Comparison of ENCODE assay signal across 9 cellular contexts in the genomic region with DNA sequence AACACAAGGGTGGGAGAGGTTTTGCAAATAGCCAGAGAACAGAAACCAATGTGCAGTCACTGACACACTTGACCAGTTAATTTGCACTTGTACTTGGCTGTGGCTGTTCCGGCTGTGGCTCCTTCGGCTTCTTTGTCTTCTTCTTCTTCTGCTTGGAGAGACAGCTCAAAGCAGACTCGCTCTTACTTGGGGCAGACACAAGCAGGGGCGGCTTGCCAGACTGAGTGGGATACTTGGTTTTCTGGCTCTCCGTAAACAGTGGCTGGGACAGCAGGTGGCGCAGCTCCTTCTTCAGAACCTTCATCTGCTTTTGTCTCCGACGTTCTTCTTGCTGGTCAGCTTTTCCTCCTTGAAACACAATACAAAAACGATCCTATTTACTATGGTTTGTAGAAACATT. TPM values are rescaled to one million over a fixed set of nuclear protein-coding genes. Genes with fewer than 3 reads are reported as not detected.
A peak's percentile ranks its signal among the peaks of the same experiment; 100 is the strongest.
DNase-seq lines count a peak whose midpoint lies in the region; ATAC-seq, FAIRE-seq and TF ChIP-seq lines count a peak whose summit lies in the region.
"Had no signal": no experiment of that assay in that cellular context is flagged by ENCODE, and none has a peak within 500 bp of the region (broad histone marks: within the 10 kb centered on the region; RNA-seq: fewer than 3 reads in every experiment).

No MANE protein-coding gene starts in this region.

- H3K36me3 ChIP-seq in A673 (ENCODE audit: insufficient read depth, low read length, poor library complexity, severe bottlenecking) (peaks cover 57% of the 10 kb centered on the region), mammary epithelial cell (ENCODE audit: insufficient read depth, low read length) (peaks cover 53% of the 10 kb centered on the region), HepG2 (replicated peaks in 1 of 2; ENCODE audit: control insufficient read depth in 1 of 2, insufficient read depth in 2 of 2, low read length in 2 of 2) (peaks cover 34 to 89% of the 10 kb centered on the region in 2 experiments)

- no peak overlapping the region for H3K27ac ChIP-seq in A673 (ENCODE audit: low read depth, low read length, poor library complexity, severe bottlenecking)
- no peak overlapping the region for H3K27ac ChIP-seq in mammary epithelial cell (ENCODE audit: insufficient read depth, low read depth, low read length)
- H3K27ac ChIP-seq in HepG2 (ENCODE audit: extremely low read length, insufficient read depth, low read length): no peak overlapping the region

- H3K27me3 ChIP-seq in A673 (replicated peaks; ENCODE audit: insufficient read depth, low read depth, low read length, poor library complexity) (no peaks in the 10 kb centered on the region), mammary epithelial cell (ENCODE audit: insufficient read depth, low read length) (no peaks in the 10 kb centered on the region), HepG2 (ENCODE audit: control insufficient read depth in 1 of 2, insufficient read depth in 2 of 2, low read length in 2 of 2) (no peaks in the 10 kb centered on the region)

- CTCF ChIA-PET in A673 (lab: Charles Lee) (interaction anchor here (0.7 to 1.1 kb wide), 2 partner anchors 60 to 85 kb away, joined by 6 to 9 read pairs; no protein-coding TSS in a partner anchor), mammary epithelial cell (lab: Charles Lee; ENCODE audit: low non-redundant PET) (no interaction called here), HepG2 (lab: Yijun Ruan, JAX; ENCODE audit: low intra/inter-chr PET ratio, low total read pairs) (interaction anchor here (1.4 to 1.9 kb wide), 2 partner anchors 81 to 86 kb away, joined by 3 to 12 read pairs; no protein-coding TSS in a partner anchor)

- H3K9ac ChIP-seq in mammary epithelial cell (ENCODE audit: insufficient read depth, low read length) (no peak overlapping the region), HepG2 (ENCODE audit: insufficient read depth, low read depth, low read length) (no peak overlapping the region)

- no peak for TF ChIP-seq POLR2A in HepG2 (IDR thresholded peaks at IDR 0.05; ENCODE audit: insufficient read depth in 1 of 2, low read depth in 2 of 2, low read length in 2 of 2)

- no peak overlapping the region for H3K4me3 Mint-ChIP-seq in HFFc6

- no peaks in the 10 kb centered on the region for H4K20me1 ChIP-seq in mammary epithelial cell (ENCODE audit: insufficient read depth, low read length)
- H4K20me1 ChIP-seq in HepG2 (ENCODE audit: insufficient read depth, low read length): no peaks in the 10 kb centered on the region

- peak; percentile 70 for TF ChIP-seq CTCF in A673 (conservative IDR thresholded peaks at IDR 0.05; ENCODE audit: low read depth, low read length)
- peak; percentile 56 for TF ChIP-seq CTCF in HFFc6 (IDR thresholded peaks at IDR 0.05)
- TF ChIP-seq CTCF in mammary epithelial cell (conservative IDR thresholded peaks at IDR 0.05 in 1 of 2, IDR thresholded peaks at IDR 0.05 in 1 of 2; ENCODE audit: extremely low read depth in 1 of 2, insufficient read depth in 1 of 2, low read depth in 1 of 2, low read length in 2 of 2): peak in 1 of 2 donors; percentile 33
- peak; percentile 60 for TF ChIP-seq CTCF in HepG2 (CRISPR knock-in tag; IDR thresholded peaks at IDR 0.05)

- H3K79me2 ChIP-seq in mammary epithelial cell (ENCODE audit: insufficient read depth, low read length): no peaks in the 10 kb centered on the region
- H3K79me2 ChIP-seq in HepG2 (ENCODE audit: insufficient read depth, low read length): no peaks in the 10 kb centered on the region

- DNase-seq in A673 (ENCODE audit: low spot score) (peak; percentile 43), HFFc6 (no peak), mammary epithelial cell (peak; percentile 24), HepG2 (ENCODE audit: low spot score) (no peak), NCI-H1092 treated with DMSO at 0.1 percent for 48 hours (lab: John Stamatoyannopoulos, UW) (no peak), OCI-M2 (lab: John Stamatoyannopoulos, UW; ENCODE audit: unreplicated experiment) (no peak), NCI-H345 (lab: John Stamatoyannopoulos, UW) (no peak)

- dilution Hi-C loops in mammary epithelial cell (cut with HindIII; ENCODE audit: low sequenced_read_pairs): no loop called here

- no peaks in the 10 kb centered on the region for H3K9me3 ChIP-seq in A673 (ENCODE audit: low read depth, low read length, poor library complexity, severe bottlenecking)
- no peaks in the 10 kb centered on the region for H3K9me3 ChIP-seq in mammary epithelial cell (replicated peaks; ENCODE audit: insufficient read depth, low read length)
- H3K9me3 ChIP-seq in HepG2 (ENCODE audit: low read length): no peaks in the 10 kb centered on the region

- no TSS peak for BruUV-seq in A673 (replicated peaks; lab: Mats Ljungman, UMichigan)
- BruUV-seq in mammary epithelial cell (replicated peaks; lab: Mats Ljungman, UMichigan): TSS peak; percentile 48
- BruUV-seq in HepG2 (replicated peaks; lab: Mats Ljungman, UMichigan): no TSS peak

- peaks cover 42% of the 10 kb centered on the region for H3K36me3 Mint-ChIP-seq in HFFc6 (ENCODE audit: low read depth)

- 66% methylated on average over 9 of the region's 9 CpGs for WGBS in mammary epithelial cell (ENCODE audit: low coverage, missing lambda C conversion rate)
- 80% methylated on average over 9 of the region's 9 CpGs for WGBS in HepG2 (ENCODE audit: low lambda C conversion rate)

- H3K4me3 ChIP-seq in A673 (ENCODE audit: low read depth, low read length, poor library complexity, severe bottlenecking) (no peak overlapping the region), mammary epithelial cell (replicated peaks in 1 of 3; ENCODE audit: insufficient read depth in 1 of 3, low read depth in 2 of 3, low read length in 3 of 3) (no peak overlapping the region), HepG2 (replicated peaks in 1 of 3; ENCODE audit: insufficient read depth in 1 of 3, low read depth in 2 of 3, low read length in 3 of 3) (no peak overlapping the region)
- H3K4me3 ChIP-seq: GM12878 had no signal

- H3K4me2 ChIP-seq in mammary epithelial cell (ENCODE audit: insufficient read depth, low read depth, low read length) (no peak overlapping the region), HepG2 (ENCODE audit: low read depth, low read length) (no peak overlapping the region)

- H3K4me1 Mint-ChIP-seq in HFFc6 (ENCODE audit: low read depth): no peaks in the 10 kb centered on the region

- H3K27ac Mint-ChIP-seq in HFFc6: peak overlapping the region; percentile 19; the same call in 1 of the 2 replicates

- no peaks in the 10 kb centered on the region for H3K9me3 Mint-ChIP-seq in HFFc6

- no peak for FAIRE-seq in HepG2 (lab: Jason Lieb, UNC)
- FAIRE-seq: GM12878 had no signal

- TF ChIP-seq EP300 in HepG2 (IDR thresholded peaks at IDR 0.05; ENCODE audit: low read depth in 2 of 2, low read length in 2 of 2) (no peak), HepG2 (CRISPR knock-in tag; IDR thresholded peaks at IDR 0.05; ENCODE audit: borderline replicate concordance) (no peak)

- TF ChIP-seq RAD21 in HepG2 (CRISPR knock-in tag; IDR thresholded peaks at IDR 0.05): no peak

- POLR2A ChIA-PET in A673 (lab: Charles Lee; ENCODE audit: low non-redundant PET) (interaction anchor here (0.6 kb wide), 1 partner anchor 25 kb away, joined by 3 read pairs; the partner anchor contains the start of gene OTUB2), HepG2 (lab: Yijun Ruan, JAX) (interaction anchor here (1.0 kb wide), 1 partner anchor 78 kb away, joined by 3 read pairs; no protein-coding TSS in a partner anchor)

- in situ Hi-C loops in mammary epithelial cell (cut with MboI; ENCODE audit: low sequenced_read_pairs in 2 of 2) (no loop called here), HepG2 (cut with HindIII; ENCODE audit: extremely low pct_ligation_motif_present, low pct_unique_long_range_greater_than_20kb) (loop anchor here (10.0 kb wide), 1 partner anchor 254 kb away; no protein-coding TSS in a partner anchor)

- H2AFZ ChIP-seq in mammary epithelial cell (ENCODE audit: low read depth, low read length) (no peak overlapping the region), HepG2 (ENCODE audit: low read length) (no peak overlapping the region)

- ATAC-seq in HepG2: peak; percentile 39; the same call in 2 of the 3 replicates
- ATAC-seq in GM21381 (IDR thresholded peaks at IDR 0.05; ENCODE audit: unreplicated experiment): no peak
- ATAC-seq: GM12878 had no signal

- H3K4me1 ChIP-seq in A673 (ENCODE audit: insufficient read depth, low read length, poor library complexity, severe bottlenecking) (peaks cover 30% of the 10 kb centered on the region), mammary epithelial cell (ENCODE audit: insufficient read depth, low read length) (no peaks in the 10 kb centered on the region), HepG2 (ENCODE audit: insufficient read depth, low read length) (peaks cover 11% of the 10 kb centered on the region)

- intact Hi-C loops in A673 (cut with micrococcal nuclease; ENCODE audit: unreplicated experiment) (no loop called here), mammary epithelial cell (cut with micrococcal nuclease) (loop anchor here (1.0 to 2.0 kb wide), 2 partner anchors 30 to 85 kb away; partner anchors contain the start of genes DDX24 and IFI27L1), HepG2 (cut with micrococcal nuclease; ENCODE audit: unreplicated experiment) (loop anchor here (1.0 kb wide), 1 partner anchor 85 kb away; no protein-coding TSS in a partner anchor)

- H3K27me3 Mint-ChIP-seq in HFFc6 (ENCODE audit: insufficient read depth): no peaks in the 10 kb centered on the region; the same call in 1 of the 2 replicates

RNA-seq across cellular contexts. Expression of gene OTUB2, which starts 25.0 kb away (rescaled TPM):
- 1.1 and 2.3 TPM in 2 replicates for total RNA-seq in A673 (2021)
- 1 to 10 TPM in 4 of 6 experiments, under 1 TPM in 2; 0.77 to 1.8 (median 1.2) TPM for total RNA-seq in HFFc6 (2021; fragmentation: NEBNext Ultra II Directional; extraction: Animal tissue kit (Norgen Biotek cat#: 25700))
- total RNA-seq in mammary epithelial cell: 1 to 10 TPM; 3.7 to 4.8 TPM
- 4.6 TPM for polyA plus RNA-seq in mammary epithelial cell
- 12.4 TPM for polyA minus RNA-seq in mammary epithelial cell
- total RNA-seq in HepG2 (2016; rRNA removed; fragmentation: Illumina TruSeq; extraction: Trizol): 2.2 and 2.4 TPM in 2 replicates
- total RNA-seq in HepG2 (2016; cell fraction: cytosol; rRNA removed; fragmentation: Illumina TruSeq; extraction: Trizol; ENCODE audit: low read depth): 0.30 and 0.44 TPM in 2 replicates
- total RNA-seq in HepG2 (2016; cell fraction: insoluble cytoplasmic fraction; rRNA removed; fragmentation: Illumina TruSeq; extraction: Trizol): 1.8 and 1.9 TPM in 2 replicates
- total RNA-seq in HepG2 (2016; cell fraction: membrane; rRNA removed; fragmentation: Illumina TruSeq; extraction: Trizol): 1.2 and 1.4 TPM in 2 replicates
- total RNA-seq in HepG2 (2016; cell fraction: nucleus; rRNA removed; fragmentation: Illumina TruSeq; extraction: Trizol): 2.6 and 3.1 TPM in 2 replicates
- polyA plus RNA-seq in HepG2 (2011; rRNA removed): 2.4 and 3.0 TPM in 2 replicates
- 2.3 and 2.6 TPM in 2 replicates for polyA plus RNA-seq in HepG2 (2011; cell fraction: cytosol; rRNA removed)
- 3.9 and 4.1 TPM in 2 replicates for polyA plus RNA-seq in HepG2 (2011; cell fraction: nucleus; rRNA removed)
- 1.4 and 1.9 TPM in 2 replicates for polyA plus RNA-seq in HepG2 (2012)
- 0.21 and 0.70 TPM in 2 replicates for polyA plus RNA-seq in HepG2 (2016; cell fraction: cytosol; fragmentation: Illumina TruSeq; extraction: Trizol; ENCODE audit: low read depth)
- 2.0 and 2.3 TPM in 2 replicates for polyA plus RNA-seq in HepG2 (2016; cell fraction: insoluble cytoplasmic fraction; fragmentation: Illumina TruSeq; extraction: Trizol; ENCODE audit: low read depth)
- 0.58 and 1.0 TPM in 2 replicates for polyA plus RNA-seq in HepG2 (2016; cell fraction: membrane; fragmentation: Illumina TruSeq; extraction: Trizol; ENCODE audit: low read depth)
- polyA plus RNA-seq in HepG2 (2016; cell fraction: nucleus; fragmentation: Illumina TruSeq; extraction: Trizol; ENCODE audit: insufficient read depth, low read depth): 2.1 and 2.3 TPM in 2 replicates
- polyA minus RNA-seq in HepG2 (2011; rRNA and poly(A)+ RNA removed; ENCODE audit: low replicate concordance): 0.49 and 8.2 TPM in 2 replicates
- polyA minus RNA-seq in HepG2 (2011; cell fraction: cytosol; rRNA and poly(A)+ RNA removed): 3.3 and 4.7 TPM in 2 replicates
- 10.0 and 11.3 TPM in 2 replicates for polyA minus RNA-seq in HepG2 (2011; cell fraction: nucleus; rRNA and poly(A)+ RNA removed)

RNA-seq across cellular contexts. Expression of gene DDX24, which starts 29.9 kb away (rescaled TPM):
- total RNA-seq in A673 (2021): 195 and 203 TPM in 2 replicates
- 100 to 1,000 TPM; 167 to 191 (median 187) TPM for total RNA-seq in HFFc6 (2021; fragmentation: NEBNext Ultra II Directional; extraction: Animal tissue kit (Norgen Biotek cat#: 25700))
- 100 to 1,000 TPM in 1 of 2 donors, 10 to 100 TPM in 1; 94.7 to 156 TPM for total RNA-seq in mammary epithelial cell
- polyA plus RNA-seq in mammary epithelial cell: 163 TPM
- polyA minus RNA-seq in mammary epithelial cell: 119 TPM
- 149 and 215 TPM in 2 replicates for total RNA-seq in HepG2 (2016; rRNA removed; fragmentation: Illumina TruSeq; extraction: Trizol)
- 8.8 and 12.3 TPM in 2 replicates for total RNA-seq in HepG2 (2016; cell fraction: cytosol; rRNA removed; fragmentation: Illumina TruSeq; extraction: Trizol; ENCODE audit: low read depth)
- 152 and 207 TPM in 2 replicates for total RNA-seq in HepG2 (2016; cell fraction: insoluble cytoplasmic fraction; rRNA removed; fragmentation: Illumina TruSeq; extraction: Trizol)
- 25.6 and 27.8 TPM in 2 replicates for total RNA-seq in HepG2 (2016; cell fraction: membrane; rRNA removed; fragmentation: Illumina TruSeq; extraction: Trizol)
- 84.5 and 106 TPM in 2 replicates for total RNA-seq in HepG2 (2016; cell fraction: nucleus; rRNA removed; fragmentation: Illumina TruSeq; extraction: Trizol)
- polyA plus RNA-seq in HepG2 (2011; rRNA removed): 62.3 and 67.3 TPM in 2 replicates
- polyA plus RNA-seq in HepG2 (2011; cell fraction: cytosol; rRNA removed): 38.2 and 50.1 TPM in 2 replicates
- polyA plus RNA-seq in HepG2 (2011; cell fraction: nucleus; rRNA removed): 56.2 and 66.5 TPM in 2 replicates
- 86.8 and 88.0 TPM in 2 replicates for polyA plus RNA-seq in HepG2 (2012)
- 5.2 and 6.0 TPM in 2 replicates for polyA plus RNA-seq in HepG2 (2016; cell fraction: cytosol; fragmentation: Illumina TruSeq; extraction: Trizol; ENCODE audit: low read depth)
- polyA plus RNA-seq in HepG2 (2016; cell fraction: insoluble cytoplasmic fraction; fragmentation: Illumina TruSeq; extraction: Trizol; ENCODE audit: low read depth): 160 and 163 TPM in 2 replicates
- polyA plus RNA-seq in HepG2 (2016; cell fraction: membrane; fragmentation: Illumina TruSeq; extraction: Trizol; ENCODE audit: low read depth): 12.6 and 13.0 TPM in 2 replicates
- 104 and 108 TPM in 2 replicates for polyA plus RNA-seq in HepG2 (2016; cell fraction: nucleus; fragmentation: Illumina TruSeq; extraction: Trizol; ENCODE audit: insufficient read depth, low read depth)
- 50.1 and 167 TPM in 2 replicates for polyA minus RNA-seq in HepG2 (2011; rRNA and poly(A)+ RNA removed; ENCODE audit: low replicate concordance)
- 37.3 and 43.9 TPM in 2 replicates for polyA minus RNA-seq in HepG2 (2011; cell fraction: cytosol; rRNA and poly(A)+ RNA removed)
- 50.2 and 79.2 TPM in 2 replicates for polyA minus RNA-seq in HepG2 (2011; cell fraction: nucleus; rRNA and poly(A)+ RNA removed)

RNA-seq across cellular contexts. Expression of gene IFI27L1, which starts 30.0 kb away (rescaled TPM):
- total RNA-seq in A673 (2021): 14.7 and 17.5 TPM in 2 replicates
- total RNA-seq in HFFc6 (2021; fragmentation: NEBNext Ultra II Directional; extraction: Animal tissue kit (Norgen Biotek cat#: 25700)): 10 to 100 TPM; 22.3 to 28.2 (median 23.7) TPM
- total RNA-seq in mammary epithelial cell: 10 to 100 TPM; 11.2 to 28.5 TPM
- polyA plus RNA-seq in mammary epithelial cell: 33.6 TPM
- 18.6 TPM for polyA minus RNA-seq in mammary epithelial cell
- 19.0 and 19.3 TPM in 2 replicates for total RNA-seq in HepG2 (2016; rRNA removed; fragmentation: Illumina TruSeq; extraction: Trizol)
- total RNA-seq in HepG2 (2016; cell fraction: cytosol; rRNA removed; fragmentation: Illumina TruSeq; extraction: Trizol; ENCODE audit: low read depth): 6.4 and 9.9 TPM in 2 replicates
- 18.3 and 20.8 TPM in 2 replicates for total RNA-seq in HepG2 (2016; cell fraction: insoluble cytoplasmic fraction; rRNA removed; fragmentation: Illumina TruSeq; extraction: Trizol)
- total RNA-seq in HepG2 (2016; cell fraction: membrane; rRNA removed; fragmentation: Illumina TruSeq; extraction: Trizol): 10.0 and 10.1 TPM in 2 replicates
- total RNA-seq in HepG2 (2016; cell fraction: nucleus; rRNA removed; fragmentation: Illumina TruSeq; extraction: Trizol): 14.3 and 16.2 TPM in 2 replicates
- polyA plus RNA-seq in HepG2 (2011; rRNA removed): 9.6 and 11.9 TPM in 2 replicates
- polyA plus RNA-seq in HepG2 (2011; cell fraction: cytosol; rRNA removed): 14.3 and 18.1 TPM in 2 replicates
- polyA plus RNA-seq in HepG2 (2011; cell fraction: nucleus; rRNA removed): 13.5 TPM in 2 replicates
- 8.0 and 11.2 TPM in 2 replicates for polyA plus RNA-seq in HepG2 (2012)
- polyA plus RNA-seq in HepG2 (2016; cell fraction: cytosol; fragmentation: Illumina TruSeq; extraction: Trizol; ENCODE audit: low read depth): 5.6 and 7.8 TPM in 2 replicates
- 12.7 and 14.3 TPM in 2 replicates for polyA plus RNA-seq in HepG2 (2016; cell fraction: insoluble cytoplasmic fraction; fragmentation: Illumina TruSeq; extraction: Trizol; ENCODE audit: low read depth)
- 5.7 and 8.7 TPM in 2 replicates for polyA plus RNA-seq in HepG2 (2016; cell fraction: membrane; fragmentation: Illumina TruSeq; extraction: Trizol; ENCODE audit: low read depth)
- polyA plus RNA-seq in HepG2 (2016; cell fraction: nucleus; fragmentation: Illumina TruSeq; extraction: Trizol; ENCODE audit: insufficient read depth, low read depth): 26.6 and 29.4 TPM in 2 replicates
- polyA minus RNA-seq in HepG2 (2011; rRNA and poly(A)+ RNA removed; ENCODE audit: low replicate concordance): 5.1 and 14.3 TPM in 2 replicates
- 2.7 and 3.1 TPM in 2 replicates for polyA minus RNA-seq in HepG2 (2011; cell fraction: cytosol; rRNA and poly(A)+ RNA removed)
- 5.5 and 8.3 TPM in 2 replicates for polyA minus RNA-seq in HepG2 (2011; cell fraction: nucleus; rRNA and poly(A)+ RNA removed)

RNA-seq across cellular contexts. Expression of gene CCDC197, which starts 54.0 kb away (rescaled TPM):
- not detected in 2 replicates for total RNA-seq in A673 (2021)
- not detected for total RNA-seq in HFFc6 (2021; fragmentation: NEBNext Ultra II Directional; extraction: Animal tissue kit (Norgen Biotek cat#: 25700))
- not detected for total RNA-seq in mammary epithelial cell
- not detected for polyA plus RNA-seq in mammary epithelial cell
- not detected for polyA minus RNA-seq in mammary epithelial cell
- 0.11 TPM in 1 of 2 replicates, not detected in the other for total RNA-seq in HepG2 (2016; rRNA removed; fragmentation: Illumina TruSeq; extraction: Trizol)
- not detected in 2 replicates for total RNA-seq in HepG2 (2016; cell fraction: cytosol; rRNA removed; fragmentation: Illumina TruSeq; extraction: Trizol; ENCODE audit: low read depth)
- total RNA-seq in HepG2 (2016; cell fraction: insoluble cytoplasmic fraction; rRNA removed; fragmentation: Illumina TruSeq; extraction: Trizol): not detected in 2 replicates
- total RNA-seq in HepG2 (2016; cell fraction: membrane; rRNA removed; fragmentation: Illumina TruSeq; extraction: Trizol): not detected in 2 replicates
- total RNA-seq in HepG2 (2016; cell fraction: nucleus; rRNA removed; fragmentation: Illumina TruSeq; extraction: Trizol): not detected in 2 replicates
- polyA plus RNA-seq in HepG2 (2011; rRNA removed): 0.13 TPM in 1 of 2 replicates, not detected in the other
- polyA plus RNA-seq in HepG2 (2011; cell fraction: cytosol; rRNA removed): not detected in 2 replicates
- polyA plus RNA-seq in HepG2 (2011; cell fraction: nucleus; rRNA removed): 0.17 TPM in 1 of 2 replicates, not detected in the other
- 0.11 TPM in 1 of 2 replicates, not detected in the other for polyA plus RNA-seq in HepG2 (2012)
- polyA plus RNA-seq in HepG2 (2016; cell fraction: cytosol; fragmentation: Illumina TruSeq; extraction: Trizol; ENCODE audit: low read depth): not detected in 2 replicates
- not detected in 2 replicates for polyA plus RNA-seq in HepG2 (2016; cell fraction: insoluble cytoplasmic fraction; fragmentation: Illumina TruSeq; extraction: Trizol; ENCODE audit: low read depth)
- polyA plus RNA-seq in HepG2 (2016; cell fraction: membrane; fragmentation: Illumina TruSeq; extraction: Trizol; ENCODE audit: low read depth): 0.16 TPM in 1 of 2 replicates, not detected in the other
- 0.33 TPM in 1 of 2 replicates, not detected in the other for polyA plus RNA-seq in HepG2 (2016; cell fraction: nucleus; fragmentation: Illumina TruSeq; extraction: Trizol; ENCODE audit: insufficient read depth, low read depth)
- 0.20 TPM in 1 of 2 replicates, not detected in the other for polyA minus RNA-seq in HepG2 (2011; rRNA and poly(A)+ RNA removed; ENCODE audit: low replicate concordance)
- not detected in 2 replicates for polyA minus RNA-seq in HepG2 (2011; cell fraction: cytosol; rRNA and poly(A)+ RNA removed)
- polyA minus RNA-seq in HepG2 (2011; cell fraction: nucleus; rRNA and poly(A)+ RNA removed): not detected in 2 replicates
- total RNA-seq: GM12878 had no signal

RNA-seq across cellular contexts. Expression of gene IFI27, which starts 59.4 kb away (rescaled TPM):
- 3.7 and 4.9 TPM in 2 replicates for total RNA-seq in A673 (2021)
- total RNA-seq in HFFc6 (2021; fragmentation: NEBNext Ultra II Directional; extraction: Animal tissue kit (Norgen Biotek cat#: 25700)): under 1 TPM in 2 of 6 experiments, not detected in 4; 0.29 to 0.46 TPM
- 1 to 10 TPM in 1 of 2 donors, under 1 TPM in 1; 0.83 to 1.3 TPM for total RNA-seq in mammary epithelial cell
- 0.53 TPM for polyA plus RNA-seq in mammary epithelial cell
- not detected for polyA minus RNA-seq in mammary epithelial cell
- 1.2 and 2.0 TPM in 2 replicates for total RNA-seq in HepG2 (2016; rRNA removed; fragmentation: Illumina TruSeq; extraction: Trizol)
- total RNA-seq in HepG2 (2016; cell fraction: cytosol; rRNA removed; fragmentation: Illumina TruSeq; extraction: Trizol; ENCODE audit: low read depth): 1.2 TPM in 1 of 2 replicates, not detected in the other
- 1.4 and 1.6 TPM in 2 replicates for total RNA-seq in HepG2 (2016; cell fraction: insoluble cytoplasmic fraction; rRNA removed; fragmentation: Illumina TruSeq; extraction: Trizol)
- total RNA-seq in HepG2 (2016; cell fraction: membrane; rRNA removed; fragmentation: Illumina TruSeq; extraction: Trizol): 0.80 and 1.1 TPM in 2 replicates
- total RNA-seq in HepG2 (2016; cell fraction: nucleus; rRNA removed; fragmentation: Illumina TruSeq; extraction: Trizol): 1.3 and 2.1 TPM in 2 replicates
- polyA plus RNA-seq in HepG2 (2011; rRNA removed): 1.7 and 2.3 TPM in 2 replicates
- polyA plus RNA-seq in HepG2 (2011; cell fraction: cytosol; rRNA removed): 2.5 and 3.5 TPM in 2 replicates
- polyA plus RNA-seq in HepG2 (2011; cell fraction: nucleus; rRNA removed): 2.2 and 2.7 TPM in 2 replicates
- polyA plus RNA-seq in HepG2 (2012): 1.0 and 1.3 TPM in 2 replicates
- 0.75 and 0.84 TPM in 2 replicates for polyA plus RNA-seq in HepG2 (2016; cell fraction: cytosol; fragmentation: Illumina TruSeq; extraction: Trizol; ENCODE audit: low read depth)
- 0.77 and 0.79 TPM in 2 replicates for polyA plus RNA-seq in HepG2 (2016; cell fraction: insoluble cytoplasmic fraction; fragmentation: Illumina TruSeq; extraction: Trizol; ENCODE audit: low read depth)
- 0.64 and 1.1 TPM in 2 replicates for polyA plus RNA-seq in HepG2 (2016; cell fraction: membrane; fragmentation: Illumina TruSeq; extraction: Trizol; ENCODE audit: low read depth)
- polyA plus RNA-seq in HepG2 (2016; cell fraction: nucleus; fragmentation: Illumina TruSeq; extraction: Trizol; ENCODE audit: insufficient read depth, low read depth): 2.4 and 2.5 TPM in 2 replicates
- polyA minus RNA-seq in HepG2 (2011; rRNA and poly(A)+ RNA removed; ENCODE audit: low replicate concordance): 2.4 and 59.0 TPM in 2 replicates
- polyA minus RNA-seq in HepG2 (2011; cell fraction: cytosol; rRNA and poly(A)+ RNA removed): not detected in 2 replicates
- 0.39 and 1.1 TPM in 2 replicates for polyA minus RNA-seq in HepG2 (2011; cell fraction: nucleus; rRNA and poly(A)+ RNA removed)

Comparison
In these comparisons a context has a peak if more than half of its experiments do, and no peak if none do; other contexts are left out.
1. DNase-seq: peak in A673 (single experiment) and mammary epithelial cell (single experiment); none in HFFc6 (single experiment), HepG2 (single experiment), NCI-H1092 treated with DMSO at 0.1 percent for 48 hours (single experiment), OCI-M2 (single experiment) and NCI-H345 (single experiment).